In the genomic region with DNA sequence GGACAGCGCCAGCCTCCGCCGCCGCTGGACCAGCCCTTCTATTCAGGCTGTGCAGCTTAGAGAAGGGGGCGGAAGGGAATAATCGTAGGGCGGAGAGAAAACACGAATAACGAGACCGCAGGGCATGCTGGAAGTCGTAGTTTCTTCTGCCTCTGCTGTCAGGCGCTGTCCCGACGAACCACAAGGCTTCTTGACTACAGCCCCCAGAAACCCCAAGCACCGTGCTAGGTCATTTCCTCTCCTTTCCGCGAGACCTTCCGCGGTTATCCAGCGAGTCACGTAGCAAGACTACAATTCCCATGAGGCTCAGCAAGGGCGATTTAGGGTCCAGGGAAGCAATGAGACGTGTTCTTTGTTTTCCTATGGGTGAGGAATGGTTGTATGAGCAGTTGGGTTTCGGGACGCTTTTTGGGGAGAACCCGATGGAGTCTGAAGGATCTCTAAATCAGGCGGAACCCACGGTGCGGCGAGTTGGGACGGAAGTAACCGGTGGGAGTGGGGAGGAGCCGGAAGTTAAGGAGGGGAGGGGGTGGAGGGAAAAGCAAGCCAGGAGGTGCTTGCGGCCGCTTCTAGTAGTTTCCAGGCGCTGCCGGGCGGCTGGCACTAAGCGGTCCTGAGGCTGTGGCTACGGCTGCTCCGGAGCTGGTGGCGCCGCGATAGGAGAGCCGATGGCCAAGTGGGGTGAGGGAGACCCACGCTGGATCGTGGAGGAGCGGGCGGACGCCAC, we compare ENCODE assay signal across 8 cellular contexts. TPM values are rescaled to one million over a fixed set of nuclear protein-coding genes. Genes with fewer than 3 reads are reported as not detected.
DNase-seq lines count a peak whose midpoint lies in the region; ATAC-seq and TF ChIP-seq lines count a peak whose summit lies in the region.

TSS of gene AHSA1 (plus strand) at position 572 of the 727 bp plus-strand sequence. CDS start at position 669, 97 bp downstream.
TSS of gene VIPAS39 (minus strand) at position 80 of the 727 bp plus-strand sequence. CDS start 3,499 bp downstream, outside the sequence.

- TF ChIP-seq CTCF in GM13977 (IDR thresholded peaks at IDR 0.05; ENCODE audit: extremely low read depth, insufficient read depth, missing control alignments) (no peak), left ventricle myocardium inferior (IDR thresholded peaks at IDR 0.05; ENCODE audit: borderline replicate concordance) (no peak), progenitor cell of endocrine pancreas (IDR thresholded peaks at IDR 0.05; ENCODE audit: unreplicated experiment) (no peak)

- H3K36me3 Mint-ChIP-seq in T-helper 1 cell treated with Interleukin-12 subunit alpha and Interleukin-12 subunit beta and Interleukin-4 antibody, amounts not matched to agents 30 μg/mL and 1 μg/mL, for 36 hours (ENCODE audit: low read depth) = peaks cover 31% of the 10 kb centered on the region
- peaks cover 22% of the 10 kb centered on the region for H3K36me3 Mint-ChIP-seq in progenitor cell of endocrine pancreas (ENCODE audit: insufficient read depth)

- DNase-seq in GM13977 (ENCODE audit: low spot score) (peak; percentile 91), NCI-H1694 (lab: John Stamatoyannopoulos, UW) (peak; percentile 100), amniotic stem cell (lab: John Stamatoyannopoulos, UW) (peak; percentile 98), left ventricle myocardium inferior (peak; percentile 94), progenitor cell of endocrine pancreas (ENCODE audit: low spot score, unreplicated experiment) (peak; percentile 77), ureter (ENCODE audit: low spot score) (peak; percentile 96)

- H3K27ac Mint-ChIP-seq in T-helper 1 cell treated with Interleukin-12 subunit alpha and Interleukin-12 subunit beta and Interleukin-4 antibody, amounts not matched to agents 30 μg/mL and 1 μg/mL, for 36 hours = peak within 1 kb of the TSS; percentile 99
- H3K27ac Mint-ChIP-seq in progenitor cell of endocrine pancreas = peak within 1 kb of the TSS; percentile 100

- intact Hi-C loops in left ventricle myocardium inferior (cut with micrococcal nuclease) = no loop called here

- H3K27me3 Mint-ChIP-seq in T-helper 1 cell treated with Interleukin-12 subunit alpha and Interleukin-12 subunit beta and Interleukin-4 antibody, amounts not matched to agents 30 μg/mL and 1 μg/mL, for 36 hours (ENCODE audit: low read depth) = no peaks in the 10 kb centered on the region
- H3K27me3 Mint-ChIP-seq in progenitor cell of endocrine pancreas = no peaks in the 10 kb centered on the region

- H3K4me1 Mint-ChIP-seq in T-helper 1 cell treated with Interleukin-12 subunit alpha and Interleukin-12 subunit beta and Interleukin-4 antibody, amounts not matched to agents 30 μg/mL and 1 μg/mL, for 36 hours (ENCODE audit: low read depth) = peaks cover 34% of the 10 kb centered on the region
- peaks cover 25% of the 10 kb centered on the region for H3K4me1 Mint-ChIP-seq in progenitor cell of endocrine pancreas (ENCODE audit: low read depth)

- ATAC-seq in HG02884 (IDR thresholded peaks at IDR 0.05; ENCODE audit: unreplicated experiment) = peak; percentile 89

- H3K9me3 ChIP-seq in left ventricle myocardium inferior (replicated peaks) = no peaks in the 10 kb centered on the region

- peaks cover 44% of the 10 kb centered on the region for H3K36me3 ChIP-seq in left ventricle myocardium inferior

- peak within 1 kb of the TSS; percentile 100 for H3K4me3 ChIP-seq in left ventricle myocardium inferior

- H3K4me3 Mint-ChIP-seq in T-helper 1 cell treated with Interleukin-12 subunit alpha and Interleukin-12 subunit beta and Interleukin-4 antibody, amounts not matched to agents 30 μg/mL and 1 μg/mL, for 36 hours = peak within 1 kb of the TSS; percentile 100
- peak within 1 kb of the TSS; percentile 100 for H3K4me3 Mint-ChIP-seq in progenitor cell of endocrine pancreas (ENCODE audit: low read depth)

- peaks cover 46% of the 10 kb centered on the region for H3K4me1 ChIP-seq in left ventricle myocardium inferior

- no peaks in the 10 kb centered on the region for H3K27me3 ChIP-seq in left ventricle myocardium inferior (ENCODE audit: low read depth)

- no peaks in the 10 kb centered on the region for H3K9me3 Mint-ChIP-seq in T-helper 1 cell treated with Interleukin-12 subunit alpha and Interleukin-12 subunit beta and Interleukin-4 antibody, amounts not matched to agents 30 μg/mL and 1 μg/mL, for 36 hours
- H3K9me3 Mint-ChIP-seq in progenitor cell of endocrine pancreas (ENCODE audit: low read depth) = no peaks in the 10 kb centered on the region

- peak within 1 kb of the TSS; percentile 97 for H3K27ac ChIP-seq in left ventricle myocardium inferior (replicated peaks)

- in situ Hi-C loops in GM13977 (cut with MboI; ENCODE audit: low pct_unique_long_range_greater_than_20kb, low sequenced_read_pairs, unreplicated experiment) = no loop called here

RNA-seq across cellular contexts. Expression of gene AHSA1, which starts in this region (rescaled TPM):
- 183 TPM for total RNA-seq in left ventricle myocardium inferior
- 160 and 179 TPM in 2 replicates for total RNA-seq in progenitor cell of endocrine pancreas
- total RNA-seq in ureter = 131 TPM

RNA-seq across cellular contexts. Expression of gene VIPAS39, which starts in this region (rescaled TPM):
- total RNA-seq in left ventricle myocardium inferior (14.9 TPM), progenitor cell of endocrine pancreas (30.7 and 33.7 TPM in 2 replicates), ureter (18.2 TPM)

Comparison
In these comparisons a context has a peak if more than half of its experiments do, and no peak if none do; other contexts are left out.
1. Peak in every context shown above with its lines: DNase-seq, ATAC-seq, H3K4me3 ChIP-seq and H3K27ac ChIP-seq.